Comparison of ENCODE assay signal across 18 cellular contexts in the genomic region with DNA sequence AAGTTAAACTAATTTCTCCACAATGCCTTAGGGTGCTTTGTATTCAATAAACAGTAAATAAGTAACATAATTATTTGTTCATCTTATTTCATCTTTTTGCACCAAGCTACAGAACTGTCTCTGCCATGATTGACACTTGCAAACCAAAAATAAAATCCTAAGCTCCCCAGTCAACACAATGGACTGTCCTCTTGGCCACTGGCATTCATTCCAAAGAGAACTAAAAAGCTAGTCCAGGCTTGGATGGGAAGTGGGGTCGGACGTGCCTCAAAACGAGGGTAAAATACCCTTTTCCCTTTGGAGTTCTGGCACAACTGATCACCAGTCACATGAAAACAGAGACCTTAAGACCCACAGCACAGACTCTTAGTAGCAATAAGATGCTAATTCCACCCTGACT.
DNase-seq lines count a peak whose midpoint lies in the region; ATAC-seq and TF ChIP-seq lines count a peak whose summit lies in the region.
"Had no signal": no experiment of that assay in that cellular context is flagged by ENCODE, and none has a peak within 500 bp of the region (broad histone marks: within the 10 kb centered on the region; RNA-seq: fewer than 3 reads in every experiment).

No MANE protein-coding gene starts in this region.

- no peak overlapping the region for H3K4me3 ChIP-seq in AG10803 (ENCODE audit: low read length)
- H3K4me3 ChIP-seq in fibroblast of pulmonary artery (replicated peaks; ENCODE audit: low read depth, low read length), result no peak overlapping the region
- peak overlapping the region in 1 of 5 donors; percentile 11 for H3K4me3 ChIP-seq in subcutaneous abdominal adipose tissue (ENCODE audit: low read depth in 1 of 5, low read length in 5 of 5)
- H3K4me3 ChIP-seq: K562 had no signal

- H3K27me3 ChIP-seq in subcutaneous abdominal adipose tissue (ENCODE audit: control insufficient read depth in 5 of 5, insufficient read depth in 4 of 5, low read length in 5 of 5), result no peaks in the 10 kb centered on the region
- H3K27me3 ChIP-seq: BE2C had no signal

- intact Hi-C loops in left ventricle myocardium superior (cut with micrococcal nuclease), result no loop called here

- H3K27ac ChIP-seq in subcutaneous abdominal adipose tissue (ENCODE audit: low read depth, low read length), result peak overlapping the region; percentile 55
- H3K27ac ChIP-seq: HL-60 had no signal

- DNase-seq in AG10803 (ENCODE audit: low read depth), result peak; percentile 71
- DNase-seq in RPMI7951 (ENCODE audit: low read depth), result peak; percentile 58
- peak; percentile 21 for DNase-seq in fibroblast of pulmonary artery (ENCODE audit: low read depth)
- no peak for DNase-seq in hippocampal formation (lab: John Stamatoyannopoulos, UW)
- no peak for DNase-seq in left ventricle myocardium superior
- DNase-seq: BE2C; CD4-positive, alpha-beta memory T cell; DMS79; GF-D8; GOT3; NCI-H1092; NCI-H1694 treated with DMSO at 0.1 percent for 48 hours; NCI-H510A had no signal

- no peaks in the 10 kb centered on the region for H3K9me3 ChIP-seq in subcutaneous abdominal adipose tissue (ENCODE audit: control insufficient read depth in 5 of 5, low read length in 5 of 5)
- H3K9me3 ChIP-seq: BE2C had no signal

- no peak overlapping the region for H3K9ac ChIP-seq in subcutaneous abdominal adipose tissue (ENCODE audit: low read length in 5 of 5)

- ATAC-seq in GM18907 (IDR thresholded peaks at IDR 0.05; ENCODE audit: unreplicated experiment) (no peak), GM19324 (IDR thresholded peaks at IDR 0.05; ENCODE audit: low FRiP score, unreplicated experiment) (no peak), left ventricle myocardium superior (no peak)
- ATAC-seq: K562 had no signal

- H3K4me1 ChIP-seq in subcutaneous abdominal adipose tissue (ENCODE audit: control insufficient read depth in 5 of 5, insufficient read depth in 5 of 5, low read length in 5 of 5), result peaks cover 0 to 16% (median 9%) of the 10 kb centered on the region in 5 donors
- H3K4me1 ChIP-seq: BE2C had no signal

- TF ChIP-seq CTCF in AG10803 (conservative IDR thresholded peaks at IDR 0.05; ENCODE audit: low read length) (no peak), fibroblast of pulmonary artery (IDR thresholded peaks at IDR 0.05; ENCODE audit: low read length, missing control alignments) (no peak)

- H3K36me3 ChIP-seq in subcutaneous abdominal adipose tissue (ENCODE audit: control insufficient read depth in 5 of 5, insufficient read depth in 5 of 5, low read length in 5 of 5), result no peaks in the 10 kb centered on the region
- H3K36me3 ChIP-seq: BE2C had no signal

Comparison
In these comparisons a context has a peak if more than half of its experiments do, and no peak if none do; other contexts are left out.
1. DNase-seq: peak in AG10803 (single experiment), RPMI7951 (single experiment) and fibroblast of pulmonary artery (single experiment); none in hippocampal formation (0 of 2) and left ventricle myocardium superior (single experiment).